ENCODE assay signal across 8 cellular contexts in genomic region chr2:36354816-36355156, GRCh38. TPM values are rescaled to one million over a fixed set of nuclear protein-coding genes. Genes with fewer than 3 reads are reported as not detected.
DNase-seq lines count a peak whose midpoint lies in the region; TF ChIP-seq lines count a peak whose summit lies in the region.

No MANE protein-coding gene starts in this region.

- peak; percentile 54 for DNase-seq in NCI-H2227 (lab: John Stamatoyannopoulos, UW; ENCODE audit: unreplicated experiment)
- no peak for DNase-seq in NCI-H2227 treated with DMSO at 0.1 percent for 48 hours (lab: John Stamatoyannopoulos, UW)
- no peak for DNase-seq in astrocyte of the cerebellum (ENCODE audit: low read depth)
- DNase-seq in substantia nigra (lab: John Stamatoyannopoulos, UW): peak in 2 of 49 donors; percentile 48 to 62
- DNase-seq in mucosa of gallbladder (ENCODE audit: low spot score): no peak
- DNase-seq in KBM-7: no peak
- DNase-seq in RPMI8226: no peak

- H3K4me3 ChIP-seq in astrocyte of the cerebellum (ENCODE audit: low read depth, low read length): peak overlapping the region; percentile 95

- in situ Hi-C loops in astrocyte of the cerebellum (cut with HindIII; ENCODE audit: low sequenced_read_pairs) (no loop called here), KBM-7 (cut with MboI; ENCODE audit: low pct_unique_long_range_greater_than_20kb, low sequenced_read_pairs) (loop anchor here (25.0 kb wide), 2 partner anchors 308 to 433 kb away; no protein-coding TSS in a partner anchor)

- H3K27ac ChIP-seq in layer of hippocampus (ENCODE audit: low read depth, low read length): peak overlapping the region; percentile 90
- H3K27ac ChIP-seq in substantia nigra (ENCODE audit: low read depth, low read length, poor library complexity, severe bottlenecking): peak overlapping the region; percentile 80

- TF ChIP-seq CTCF in astrocyte of the cerebellum (IDR thresholded peaks at IDR 0.05; ENCODE audit: low read depth, low read length, missing control alignments): no peak

- H3K27me3 ChIP-seq in layer of hippocampus (ENCODE audit: control insufficient read depth, insufficient read depth, low read length): no peaks in the 10 kb centered on the region

RNA-seq across cellular contexts. Expression of gene CRIM1, which starts 0.8 kb away (rescaled TPM):
- total RNA-seq in mucosa of gallbladder: 153 TPM
